11 cellular contexts compared by ENCODE assay signal in genomic region chr1:205519541-205520131, GRCh38. TPM values are rescaled to one million over a fixed set of nuclear protein-coding genes. Genes with fewer than 3 reads are reported as not detected.
A peak's percentile ranks its signal among the peaks of the same experiment; 100 is the strongest.
DNase-seq lines count a peak whose midpoint lies in the region; ATAC-seq and TF ChIP-seq lines count a peak whose summit lies in the region.
"Had no signal": no experiment of that assay in that cellular context is flagged by ENCODE, and none has a peak within 500 bp of the region (broad histone marks: within the 10 kb centered on the region; RNA-seq: fewer than 3 reads in every experiment).

No MANE protein-coding gene starts in this region.

- H3K79me1 ChIP-seq in neuronal stem cell (ENCODE audit: low read depth, low read length) (peaks cover 2% of the 10 kb centered on the region), mesendoderm (ENCODE audit: low read length) (no peaks in the 10 kb centered on the region)

- POLR2A ChIA-PET in RWPE1 (lab: Yijun Ruan, JAX; ENCODE audit: low non-redundant PET) = no interaction called here

- no peaks in the 10 kb centered on the region for H3K9me3 ChIP-seq in right cardiac atrium (ENCODE audit: control insufficient read depth, low read length)
- H3K9me3 ChIP-seq in neuronal stem cell (replicated peaks in 1 of 2; ENCODE audit: control insufficient read depth in 2 of 2, insufficient read depth in 1 of 2, low read depth in 1 of 2, low read length in 2 of 2) = no peaks in the 10 kb centered on the region
- H3K9me3 ChIP-seq: gastrocnemius medialis had no signal

- peak overlapping the region; percentile 89 for H2BK15ac ChIP-seq in neuronal stem cell (ENCODE audit: low read length)
- H2BK15ac ChIP-seq in mesendoderm (replicated peaks; ENCODE audit: low read depth) = no peak overlapping the region

- ATAC-seq in right cardiac atrium (peak; percentile 4 to 36), HG03521 (IDR thresholded peaks at IDR 0.05; ENCODE audit: unreplicated experiment) (no peak)
- ATAC-seq: gastrocnemius medialis had no signal

- H4K5ac ChIP-seq in mesendoderm (ENCODE audit: low read length) = no peak overlapping the region

- H3K27ac ChIP-seq in RWPE1 = peak overlapping the region; percentile 79
- peak overlapping the region; percentile 68 for H3K27ac ChIP-seq in right cardiac atrium (ENCODE audit: low read length)
- H3K27ac ChIP-seq in neuronal stem cell (replicated peaks; ENCODE audit: low read length) = no peak overlapping the region
- no peak overlapping the region for H3K27ac ChIP-seq in mesendoderm (ENCODE audit: low read depth, low read length)
- H3K27ac ChIP-seq: gastrocnemius medialis, PC-9 had no signal

- no peak overlapping the region for H2BK12ac ChIP-seq in neuronal stem cell (ENCODE audit: low read length)

- no peak overlapping the region for H2AFZ ChIP-seq in neuronal stem cell (ENCODE audit: low read length)
- H2AFZ ChIP-seq: PC-9 had no signal

- no peak overlapping the region for H2BK120ac ChIP-seq in neuronal stem cell (ENCODE audit: low read depth, low read length)
- H2BK120ac ChIP-seq in mesendoderm (ENCODE audit: low read depth, low read length) = no peak overlapping the region

- H3K4ac ChIP-seq in neuronal stem cell (ENCODE audit: low read length) (no peak overlapping the region), mesendoderm (ENCODE audit: low read depth, low read length) (no peak overlapping the region)

- H3K4me1 ChIP-seq in right cardiac atrium (ENCODE audit: control insufficient read depth, insufficient read depth, low read length) = peaks cover 28% of the 10 kb centered on the region
- peaks cover 0 to 25% of the 10 kb centered on the region in 2 donors for H3K4me1 ChIP-seq in neuronal stem cell (ENCODE audit: control insufficient read depth in 2 of 2, insufficient read depth in 1 of 2, low read depth in 1 of 2, low read length in 2 of 2)
- H3K4me1 ChIP-seq in mesendoderm (ENCODE audit: control insufficient read depth, low read depth, low read length) = peaks cover 10% of the 10 kb centered on the region

- H4K91ac ChIP-seq in neuronal stem cell (ENCODE audit: low read depth, low read length, poor library complexity) = no peak overlapping the region

- H3K79me2 ChIP-seq in mesendoderm (ENCODE audit: control insufficient read depth, insufficient read depth, low read length) = no peaks in the 10 kb centered on the region

- no peak for TF ChIP-seq CTCF in RWPE1 (conservative IDR thresholded peaks at IDR 0.05; ENCODE audit: low read depth)

- H2AK5ac ChIP-seq in neuronal stem cell (ENCODE audit: low read depth, low read length) = peak overlapping the region; percentile 78
- H2AK5ac ChIP-seq in mesendoderm (ENCODE audit: low read length) = no peak overlapping the region

- peak overlapping the region; percentile 63 for H3K14ac ChIP-seq in neuronal stem cell (ENCODE audit: low read length)

- DNase-seq in ELF-1 (ENCODE audit: low read depth, low spot score) (peak; percentile 58), RWPE1 (ENCODE audit: low spot score) (no peak), right cardiac atrium (peak in 2 of 3 donors; percentile 44 to 58), neuronal stem cell (ENCODE audit: low spot score) (no peak), mesendoderm (no peak), kidney tubule cell (ENCODE audit: low spot score) (no peak), T-helper 2 cell (no peak)
- DNase-seq: gastrocnemius medialis, PC-9, T-helper 9 cell had no signal

- CTCF ChIA-PET in RWPE1 (lab: Yijun Ruan, JAX) = interaction anchor here (0.6 to 11.5 kb wide), 7 partner anchors 9 to 185 kb away, joined by 3 to 326 read pairs (median 4); no protein-coding TSS in a partner anchor

- H3K18ac ChIP-seq in neuronal stem cell (ENCODE audit: low read length) = peak overlapping the region; percentile 35
- H3K18ac ChIP-seq in mesendoderm (ENCODE audit: low read length) = no peak overlapping the region

- intact Hi-C loops in right cardiac atrium (cut with DNase I) = loop anchor here in 2 of 4 donors (5.0 kb wide), 1 partner anchor 32 kb away; no protein-coding TSS in a partner anchor

- H3K9ac ChIP-seq in neuronal stem cell (ENCODE audit: low read depth, low read length, poor library complexity) = peak overlapping the region; percentile 15
- H3K9ac ChIP-seq in mesendoderm (ENCODE audit: low read length) = no peak overlapping the region

- H3K36me3 ChIP-seq in neuronal stem cell (replicated peaks in 1 of 2; ENCODE audit: control insufficient read depth in 2 of 2, insufficient read depth in 2 of 2, low read length in 2 of 2) = peaks cover 0 to 6% of the 10 kb centered on the region in 2 donors
- no peaks in the 10 kb centered on the region for H3K36me3 ChIP-seq in mesendoderm (ENCODE audit: control insufficient read depth, insufficient read depth, low read length)
- H3K36me3 ChIP-seq: gastrocnemius medialis had no signal

- WGBS in right cardiac atrium = 16% methylated on average over 6 of the region's 6 CpGs
- no CpG with 5 or more reads among the region's 6 CpGs for WGBS in neuronal stem cell (ENCODE audit: extremely low coverage in 2 of 2, insufficient read length in 2 of 2, insufficient replicate concordance in 1 of 2), 2 donors
- whole genome bisulfite sequencing in mesendoderm (ENCODE audit: extremely low coverage, insufficient coverage, low lambda C conversion rate) = no CpG with 5 or more reads among the region's 6 CpGs

- H3K27me3 ChIP-seq in right cardiac atrium (ENCODE audit: control insufficient read depth, insufficient read depth) (no peaks in the 10 kb centered on the region), neuronal stem cell (ENCODE audit: control insufficient read depth in 3 of 3, insufficient read depth in 3 of 3, low read depth in 1 of 3, low read length in 3 of 3) (peaks cover 0 to 33% (median 0%) of the 10 kb centered on the region in 3 experiments), mesendoderm (ENCODE audit: insufficient read depth, low read length, poor library complexity) (no peaks in the 10 kb centered on the region)
- H3K27me3 ChIP-seq: gastrocnemius medialis had no signal

- H4K8ac ChIP-seq in neuronal stem cell (ENCODE audit: low read depth, low read length) (no peak overlapping the region), mesendoderm (ENCODE audit: low read depth, low read length) (no peak overlapping the region)

- no peak overlapping the region for H3K4me2 ChIP-seq in neuronal stem cell (ENCODE audit: insufficient read depth, low read length, poor library complexity, severe bottlenecking)
- H3K4me2 ChIP-seq in mesendoderm (ENCODE audit: low read length) = no peak overlapping the region
- H3K4me2 ChIP-seq: PC-9 had no signal

- H3K23ac ChIP-seq in neuronal stem cell (ENCODE audit: low read depth, low read length, poor library complexity) (peak overlapping the region; percentile 66), mesendoderm (ENCODE audit: low read length) (no peak overlapping the region)

- H3K56ac ChIP-seq in mesendoderm (ENCODE audit: low read length) = no peak overlapping the region

- H3K4me3 ChIP-seq in right cardiac atrium (ENCODE audit: low read length) (no peak overlapping the region), neuronal stem cell (ENCODE audit: low read length in 2 of 2) (no peak overlapping the region), mesendoderm (ENCODE audit: low read length) (no peak overlapping the region)
- H3K4me3 ChIP-seq: gastrocnemius medialis, PC-9 had no signal

- no peak overlapping the region for H2BK5ac ChIP-seq in neuronal stem cell (ENCODE audit: low read length)
- no peak overlapping the region for H2BK5ac ChIP-seq in mesendoderm (ENCODE audit: low read length)

RNA-seq across cellular contexts. Expression of gene CDK18, which starts 15.2 kb away (rescaled TPM):
- 100 to 1,000 TPM in 3 of 4 donors, 10 to 100 TPM in 1; 80.2 to 148 (median 141) TPM for total RNA-seq in right cardiac atrium
- 150 TPM for polyA plus RNA-seq in right cardiac atrium
- polyA plus RNA-seq in neuronal stem cell (2013, experiment 1 of 2) = 25.8 TPM
- polyA plus RNA-seq in neuronal stem cell (2013, experiment 2 of 2) = 25.5 TPM
- 9.1 TPM for polyA plus RNA-seq in mesendoderm (2013, experiment 1 of 2)
- 8.9 TPM for polyA plus RNA-seq in mesendoderm (2013, experiment 2 of 2)

Comparison
In these comparisons a context has a peak if more than half of its experiments do, and no peak if none do; other contexts are left out.
1. DNase-seq: peak in ELF-1 (single experiment) and right cardiac atrium (2 of 3); none in RWPE1 (single experiment), neuronal stem cell (single experiment), mesendoderm (single experiment), kidney tubule cell (single experiment) and T-helper 2 cell (0 of 5).
2. H3K27ac ChIP-seq: peak in RWPE1 (single experiment) and right cardiac atrium (single experiment); none in neuronal stem cell (single experiment) and mesendoderm (single experiment).